Comparison of ENCODE assay signal across 9 cellular contexts in genomic region chr5:171162602-171163001, GRCh38.
DNase-seq lines count a peak whose midpoint lies in the region; ATAC-seq, FAIRE-seq and TF ChIP-seq lines count a peak whose summit lies in the region.
"Had no signal": no experiment of that assay in that cellular context is flagged by ENCODE, and none has a peak within 500 bp of the region (broad histone marks: within the 10 kb centered on the region; RNA-seq: fewer than 3 reads in every experiment).

No MANE protein-coding gene starts in this region.

- H2BK120ac ChIP-seq in mesenchymal stem cell (ENCODE audit: low read depth, low read length) = no peak overlapping the region

- no peak overlapping the region for H2AFZ ChIP-seq in mesenchymal stem cell (ENCODE audit: low read depth, low read length)

- TF ChIP-seq CTCF in ovary (IDR thresholded peaks at IDR 0.05) = no peak

- ATAC-seq in HG03175 (IDR thresholded peaks at IDR 0.05; ENCODE audit: unreplicated experiment) (peak; percentile 71), GM18858 (IDR thresholded peaks at IDR 0.05; ENCODE audit: unreplicated experiment) (no peak)

- H3K9me3 ChIP-seq in mesenchymal stem cell (ENCODE audit: control insufficient read depth, low read length) (no peaks in the 10 kb centered on the region), ovary (no peaks in the 10 kb centered on the region)

- no peak overlapping the region for H3K9ac ChIP-seq in mesenchymal stem cell (ENCODE audit: low read length)

- no peak for FAIRE-seq in frontal cortex (lab: Jason Lieb, UNC)

- H3K4me1 ChIP-seq in mesenchymal stem cell (ENCODE audit: control insufficient read depth, insufficient read depth, low read depth, low read length) (peaks cover 1% of the 10 kb centered on the region), ovary (ENCODE audit: insufficient read depth) (no peaks in the 10 kb centered on the region)

- H3K36me3 ChIP-seq in mesenchymal stem cell (ENCODE audit: control insufficient read depth in 1 of 2, insufficient read depth in 2 of 2, low read depth in 1 of 2, low read length in 2 of 2) = no peaks in the 10 kb centered on the region
- H3K36me3 ChIP-seq in ovary = no peaks in the 10 kb centered on the region

- no peak overlapping the region for H3K4me2 ChIP-seq in mesenchymal stem cell (ENCODE audit: low read length, poor library complexity, severe bottlenecking)

- no peak overlapping the region for H3K18ac ChIP-seq in mesenchymal stem cell (ENCODE audit: low read depth in 1 of 2, low read length in 2 of 2)

- no peak overlapping the region for H3K4me3 ChIP-seq in mesenchymal stem cell (ENCODE audit: insufficient read depth in 1 of 2, low read depth in 1 of 2, low read length in 2 of 2)
- no peak overlapping the region for H3K4me3 ChIP-seq in ovary
- H3K4me3 ChIP-seq: skin epidermis had no signal

- intact Hi-C loops in ovary (cut with DNase I) = no loop called here

- H3K79me1 ChIP-seq in mesenchymal stem cell (replicated peaks; ENCODE audit: low read length, poor library complexity, severe bottlenecking) = no peaks in the 10 kb centered on the region

- TF ChIP-seq EP300 in ovary (IDR thresholded peaks at IDR 0.05) = no peak

- H3K27ac ChIP-seq in mesenchymal stem cell (ENCODE audit: low read length, poor library complexity, severe bottlenecking) (no peak overlapping the region), ovary (no peak overlapping the region)
- H3K27ac ChIP-seq: skin epidermis had no signal

- no peak overlapping the region for H2BK5ac ChIP-seq in mesenchymal stem cell (ENCODE audit: low read depth, low read length, poor library complexity, severe bottlenecking)

- H3K27me3 ChIP-seq in mesenchymal stem cell (ENCODE audit: control insufficient read depth in 1 of 2, insufficient read depth in 1 of 2, low read length in 2 of 2) (no peaks in the 10 kb centered on the region), ovary (no peaks in the 10 kb centered on the region)

- H3K23ac ChIP-seq in mesenchymal stem cell (ENCODE audit: low read length in 2 of 2) = no peak overlapping the region

- no peak overlapping the region for H3K4ac ChIP-seq in mesenchymal stem cell (ENCODE audit: low read depth in 1 of 2, low read length in 2 of 2)

- no peak overlapping the region for H3K14ac ChIP-seq in mesenchymal stem cell (ENCODE audit: low read length in 2 of 2)

- H2AK5ac ChIP-seq in mesenchymal stem cell (ENCODE audit: low read length, severe bottlenecking) = no peak overlapping the region

- DNase-seq in NOMO-1 (lab: John Stamatoyannopoulos, UW; ENCODE audit: unreplicated experiment in 2 of 2) (peak; percentile 11 to 14), NOMO-1 treated with dmso at 0.1 percent for 144 hours (lab: John Stamatoyannopoulos, UW; ENCODE audit: unreplicated experiment) (no peak), UCSD-AML1 (lab: John Stamatoyannopoulos, UW; ENCODE audit: unreplicated experiment) (peak; percentile 41), mesenchymal stem cell (peak; percentile 24), ovary (no peak), frontal cortex (ENCODE audit: low spot score in 2 of 2) (no peak)

- no peak overlapping the region for H2BK12ac ChIP-seq in mesenchymal stem cell (ENCODE audit: low read length in 2 of 2)

- H2BK15ac ChIP-seq in mesenchymal stem cell (ENCODE audit: low read depth, poor library complexity, severe bottlenecking) = no peak overlapping the region

- 86% methylated on average over 1 of the region's 1 CpG for WGBS in mesenchymal stem cell
- WGBS in ovary, 3 donors = 90 to 94% (median 91%) methylated on average over 1 of the region's 1 CpG

- no peak for TF ChIP-seq POLR2A in ovary (IDR thresholded peaks at IDR 0.05)

- H4K91ac ChIP-seq in mesenchymal stem cell (ENCODE audit: low read length) = no peak overlapping the region

- no peak overlapping the region for H4K8ac ChIP-seq in mesenchymal stem cell (ENCODE audit: low read length)

Comparison
In these comparisons a context has a peak if more than half of its experiments do, and no peak if none do; other contexts are left out.
1. DNase-seq: peak in NOMO-1 (2 of 2), UCSD-AML1 (single experiment) and mesenchymal stem cell (single experiment); none in NOMO-1 treated with dmso at 0.1 percent for 144 hours (single experiment), ovary (0 of 5) and frontal cortex (0 of 2).